Comparison of ENCODE assay signal across 22 cellular contexts in the genomic region with DNA sequence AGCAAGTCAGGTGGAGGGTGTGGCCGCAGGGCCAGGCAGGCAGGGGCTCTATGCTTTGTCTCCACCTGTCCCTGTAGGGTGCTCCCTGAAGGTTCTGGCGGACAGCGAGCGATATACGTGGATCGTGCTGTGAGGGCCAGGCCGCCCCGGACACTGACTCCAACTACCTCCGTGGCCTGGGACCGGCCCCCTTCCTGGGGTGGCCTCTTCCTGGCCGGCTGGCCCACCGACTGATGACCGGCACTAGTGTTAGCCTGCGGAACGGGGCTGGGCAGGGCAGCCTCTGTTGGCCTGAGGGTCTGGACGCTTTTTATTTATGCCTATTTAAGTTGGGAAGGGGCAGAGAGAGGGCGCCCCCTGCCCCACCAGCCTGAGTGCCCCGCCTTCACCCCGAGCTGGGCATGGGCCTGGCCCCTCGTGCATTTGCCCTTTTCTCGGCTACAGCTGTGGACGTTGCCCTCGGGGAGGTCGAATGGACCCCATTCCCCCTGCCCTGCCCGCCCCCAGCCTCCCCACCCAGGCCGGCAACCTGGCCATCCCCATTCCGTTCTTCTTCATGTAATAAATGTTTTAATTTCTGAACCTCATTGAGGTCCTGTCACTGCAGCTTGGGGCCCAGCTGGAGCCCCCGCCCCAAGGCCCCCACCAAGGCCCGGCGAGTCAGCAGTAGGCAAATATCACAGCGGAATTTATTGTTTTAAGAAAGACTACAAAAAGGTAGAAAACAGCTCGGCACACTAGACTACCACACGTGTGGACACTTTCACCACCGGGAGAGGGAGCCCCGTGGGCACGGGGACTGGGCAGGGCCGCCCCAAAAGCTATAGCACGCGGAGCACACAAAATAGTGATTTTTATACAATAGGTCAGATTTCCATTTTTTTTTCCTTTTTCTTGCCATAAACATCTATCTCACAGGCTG. TPM values are rescaled to one million over a fixed set of nuclear protein-coding genes. Genes with fewer than 3 reads are reported as not detected.
A peak's percentile ranks its signal among the peaks of the same experiment; 100 is the strongest.
DNase-seq lines count a peak whose midpoint lies in the region; ATAC-seq and TF ChIP-seq lines count a peak whose summit lies in the region.
"Had no signal": no experiment of that assay in that cellular context is flagged by ENCODE, and none has a peak within 500 bp of the region (broad histone marks: within the 10 kb centered on the region; RNA-seq: fewer than 3 reads in every experiment).

No MANE protein-coding gene starts in this region.

- intact Hi-C loops in natural killer cell (cut with micrococcal nuclease) (no loop called here), left colon (cut with DNase I, micrococcal nuclease) (no loop called here)

- peak overlapping the region; percentile 27 to 36 for H3K27ac Mint-ChIP-seq in natural killer cell
- no peak overlapping the region for H3K27ac Mint-ChIP-seq in natural killer cell treated with Interleukin-12 subunit alpha and Interleukin-12 subunit beta and Interleukin-15 and Interleukin-18, amount 100 ng/mL, for 72 hours

- no peak overlapping the region for H3K27ac ChIP-seq in brain microvascular endothelial cell
- H3K27ac ChIP-seq: coronary artery, epithelial cell of prostate, sigmoid colon, SJSA1 had no signal

- TF ChIP-seq CTCF in natural killer cell (IDR thresholded peaks at IDR 0.05) = no peak
- TF ChIP-seq CTCF in brain microvascular endothelial cell (IDR thresholded peaks at IDR 0.05; ENCODE audit: low read depth, low read length, missing control alignments) = peak; percentile 37

- DNase-seq in natural killer cell (no peak), brain microvascular endothelial cell (no peak), left colon (no peak), putamen (ENCODE audit: low spot score) (no peak), RKO (ENCODE audit: low spot score) (no peak)
- no peak for DNase-seq in natural killer cell treated with Interleukin-12 subunit alpha and Interleukin-12 subunit beta and Interleukin-15 and Interleukin-18, amount 100 ng/mL, for 72 hours (ENCODE audit: low spot score)
- DNase-seq: activated CD8-positive, alpha-beta memory T cell treated with anti-CD3 and anti-CD28 coated beads, Interleukin-2, amount 50 U/mL, for 48 hours; EL; gastrocnemius medialis; Karpas-422; mucosa of descending colon; NCI-H1048; NCI-H2081 treated with DMSO at 0.1 percent for 48 hours; NCI-H524; sigmoid colon had no signal

- no peak overlapping the region for H3K4me3 ChIP-seq in brain microvascular endothelial cell (ENCODE audit: low read depth, low read length)
- H3K4me3 ChIP-seq: gastrocnemius medialis, mucosa of descending colon, SJSA1 had no signal

- peaks cover 45% of the 10 kb centered on the region for H3K36me3 ChIP-seq in brain microvascular endothelial cell (replicated peaks)

- H3K27me3 Mint-ChIP-seq in natural killer cell (ENCODE audit: low read depth in 2 of 2) = no peaks in the 10 kb centered on the region
- H3K27me3 Mint-ChIP-seq in natural killer cell treated with Interleukin-12 subunit alpha and Interleukin-12 subunit beta and Interleukin-15 and Interleukin-18, amount 100 ng/mL, for 72 hours = no peaks in the 10 kb centered on the region

- in situ Hi-C loops in brain microvascular endothelial cell (cut with HindIII; ENCODE audit: low pct_ligation_motif_present, low sequenced_read_pairs) = no loop called here

- H3K27me3 ChIP-seq in brain microvascular endothelial cell (replicated peaks) = no peaks in the 10 kb centered on the region
- H3K27me3 ChIP-seq: gastrocnemius medialis, sigmoid colon, SJSA1 had no signal

- ATAC-seq in natural killer cell = no peak
- ATAC-seq in natural killer cell treated with Interleukin-12 subunit alpha and Interleukin-12 subunit beta and Interleukin-15 and Interleukin-18, amount 100 ng/mL, for 72 hours = no peak
- ATAC-seq in left colon = peak; percentile 9
- no peak for ATAC-seq in HG02970 (IDR thresholded peaks at IDR 0.05; ENCODE audit: low FRiP score, unreplicated experiment)
- ATAC-seq in HG03135 (IDR thresholded peaks at IDR 0.05; ENCODE audit: unreplicated experiment) = no peak
- ATAC-seq: activated CD4-positive, CD25-positive, alpha-beta regulatory T cell treated with anti-CD3 and anti-CD28 coated beads, Interleukin-2, amount 50 U/mL, for 24 hours; gastrocnemius medialis had no signal

- no peaks in the 10 kb centered on the region for H3K36me3 Mint-ChIP-seq in natural killer cell
- H3K36me3 Mint-ChIP-seq in natural killer cell treated with Interleukin-12 subunit alpha and Interleukin-12 subunit beta and Interleukin-15 and Interleukin-18, amount 100 ng/mL, for 72 hours = no peaks in the 10 kb centered on the region

- H3K9me3 Mint-ChIP-seq in natural killer cell = no peaks in the 10 kb centered on the region
- H3K9me3 Mint-ChIP-seq in natural killer cell treated with Interleukin-12 subunit alpha and Interleukin-12 subunit beta and Interleukin-15 and Interleukin-18, amount 100 ng/mL, for 72 hours = no peaks in the 10 kb centered on the region

- H3K4me3 Mint-ChIP-seq in natural killer cell = no peak overlapping the region
- H3K4me3 Mint-ChIP-seq in natural killer cell treated with Interleukin-12 subunit alpha and Interleukin-12 subunit beta and Interleukin-15 and Interleukin-18, amount 100 ng/mL, for 72 hours = no peak overlapping the region

- H3K4me1 Mint-ChIP-seq in natural killer cell = no peaks in the 10 kb centered on the region
- H3K4me1 Mint-ChIP-seq in natural killer cell treated with Interleukin-12 subunit alpha and Interleukin-12 subunit beta and Interleukin-15 and Interleukin-18, amount 100 ng/mL, for 72 hours (ENCODE audit: low read depth in 2 of 2) = peaks cover 0 to 3% of the 10 kb centered on the region in 2 donors

RNA-seq across cellular contexts. Expression of a gene that starts 8.8 kb away (rescaled TPM):
- 100 to 1,000 TPM; 121 to 149 (median 124) TPM for total RNA-seq in natural killer cell
- 100 to 1,000 TPM in 1 of 2 donors, 10 to 100 TPM in 1; 62.0 to 107 TPM for total RNA-seq in natural killer cell treated with Interleukin-12 subunit alpha and Interleukin-12 subunit beta and Interleukin-15 and Interleukin-18, amount 100 ng/mL, for 72 hours
- 10 to 100 TPM; 30.5 to 33.9 TPM for total RNA-seq in left colon

RNA-seq across cellular contexts. Expression of a gene that starts 22.9 kb away (rescaled TPM):
- under 1 TPM in 1 of 3 donors, not detected in 2; 0.61 TPM for total RNA-seq in natural killer cell
- under 1 TPM in 1 of 2 donors, not detected in 1; 0.70 TPM for total RNA-seq in natural killer cell treated with Interleukin-12 subunit alpha and Interleukin-12 subunit beta and Interleukin-15 and Interleukin-18, amount 100 ng/mL, for 72 hours
- 1 to 10 TPM; 2.7 to 5.3 TPM for total RNA-seq in left colon
- total RNA-seq: omental fat pad, sigmoid colon had no signal

RNA-seq across cellular contexts. Expression of a gene that starts 45.0 kb away (rescaled TPM):
- 10 to 100 TPM; 26.0 to 31.8 (median 30.5) TPM for total RNA-seq in natural killer cell
- total RNA-seq in natural killer cell treated with Interleukin-12 subunit alpha and Interleukin-12 subunit beta and Interleukin-15 and Interleukin-18, amount 100 ng/mL, for 72 hours = 10 to 100 TPM; 13.4 to 16.4 TPM
- 10 to 100 TPM; 11.6 to 12.0 TPM for total RNA-seq in left colon

RNA-seq across cellular contexts. Expression of a gene that starts 55.1 kb away (rescaled TPM):
- 10 to 100 TPM; 42.8 to 49.3 (median 48.4) TPM for total RNA-seq in natural killer cell
- total RNA-seq in natural killer cell treated with Interleukin-12 subunit alpha and Interleukin-12 subunit beta and Interleukin-15 and Interleukin-18, amount 100 ng/mL, for 72 hours = 10 to 100 TPM; 33.2 to 41.3 TPM
- 100 to 1,000 TPM in 1 of 2 donors, 10 to 100 TPM in 1; 90.8 to 132 TPM for total RNA-seq in left colon

RNA-seq across cellular contexts. Expression of a gene that starts 55.2 kb away (rescaled TPM):
- total RNA-seq in natural killer cell (1 to 10 TPM; 3.8 to 7.7 (median 4.0) TPM), left colon (1 to 10 TPM; 7.9 to 9.1 TPM)
- total RNA-seq in natural killer cell treated with Interleukin-12 subunit alpha and Interleukin-12 subunit beta and Interleukin-15 and Interleukin-18, amount 100 ng/mL, for 72 hours = 1 to 10 TPM; 3.7 to 4.0 TPM

Comparison
In these comparisons a context has a peak if more than half of its experiments do, and no peak if none do; other contexts are left out.
1. H3K27ac Mint-ChIP-seq: peak in natural killer cell (2 of 2); none in natural killer cell treated with Interleukin-12 subunit alpha and Interleukin-12 subunit beta and Interleukin-15 and Interleukin-18, amount 100 ng/mL, for 72 hours (0 of 2).